Comparison of ENCODE assay signal across 1 cellular context in genomic region chr11:33971530-33971929, GRCh38.
TF ChIP-seq lines count a peak whose summit lies in the region.

No MANE protein-coding gene starts in this region.

TF ChIP-seq in HCT116, 20 proteins besides CTCF, POLR2A, EP300 and RAD21:
- TF ChIP-seq MAX (IDR thresholded peaks at IDR 0.05), result peak; percentile 47
